13 cellular contexts compared by ENCODE assay signal in genomic region chr7:36661135-36661840, GRCh38.
DNase-seq lines count a peak whose midpoint lies in the region; ATAC-seq and TF ChIP-seq lines count a peak whose summit lies in the region.
"Had no signal": no experiment of that assay in that cellular context is flagged by ENCODE, and none has a peak within 500 bp of the region (broad histone marks: within the 10 kb centered on the region; RNA-seq: fewer than 3 reads in every experiment).

No MANE protein-coding gene starts in this region.

- peaks cover 13 to 37% (median 15%) of the 10 kb centered on the region in 4 donors for H3K4me1 Mint-ChIP-seq in naive thymus-derived CD8-positive, alpha-beta T cell
- H3K4me1 Mint-ChIP-seq: memory B cell had no signal

- H3K36me3 ChIP-seq in HUES64 (ENCODE audit: insufficient read depth, low read length) (no peaks in the 10 kb centered on the region), colonic mucosa (no peaks in the 10 kb centered on the region), suprapubic skin (no peaks in the 10 kb centered on the region)

- no peak overlapping the region for H3K4me3 Mint-ChIP-seq in naive thymus-derived CD8-positive, alpha-beta T cell
- H3K4me3 Mint-ChIP-seq: memory B cell had no signal

- H3K27me3 ChIP-seq in HUES64 (ENCODE audit: insufficient read depth, low read length) (no peaks in the 10 kb centered on the region), colonic mucosa (no peaks in the 10 kb centered on the region), suprapubic skin (no peaks in the 10 kb centered on the region)

- H3K4me3 ChIP-seq in HUES64 (ENCODE audit: low read length) = no peak overlapping the region
- H3K4me3 ChIP-seq in colonic mucosa = peak overlapping the region; percentile 5
- no peak overlapping the region for H3K4me3 ChIP-seq in suprapubic skin

- 64% methylated on average over 7 of the region's 7 CpGs for WGBS in HUES64
- WGBS in suprapubic skin = 71% methylated on average over 7 of the region's 7 CpGs

- H3K4me1 ChIP-seq in HUES64 (ENCODE audit: insufficient read depth, low read length) (peaks cover 55% of the 10 kb centered on the region), colonic mucosa (peaks cover 9% of the 10 kb centered on the region), suprapubic skin (peaks cover 6% of the 10 kb centered on the region)

- POLR2A ChIA-PET in naive thymus-derived CD8-positive, alpha-beta T cell (lab: Charles Lee) = interaction anchor here (0.9 to 1.6 kb wide), 3 partner anchors 8 to 17 kb away, joined by 3 to 9 read pairs (median 6); no protein-coding TSS in a partner anchor

- TF ChIP-seq CTCF in colonic mucosa (IDR thresholded peaks at IDR 0.05) (no peak), suprapubic skin (IDR thresholded peaks at IDR 0.05) (no peak)

- H3K27ac ChIP-seq in HUES64 (ENCODE audit: low read depth, low read length) (peak overlapping the region; percentile 12; the same call in 1 of the 2 replicates), colonic mucosa (peak overlapping the region; percentile 90), suprapubic skin (no peak overlapping the region)

- H3K36me3 Mint-ChIP-seq in naive thymus-derived CD8-positive, alpha-beta T cell = peaks cover 6 to 69% (median 24%) of the 10 kb centered on the region in 3 donors

- no peak for ATAC-seq in naive thymus-derived CD8-positive, alpha-beta T cell
- ATAC-seq in GM19351 (IDR thresholded peaks at IDR 0.05; ENCODE audit: unreplicated experiment) = no peak

- peak overlapping the region in 9 of 10 donors; percentile 1 to 67 (median 32) for H3K27ac Mint-ChIP-seq in naive thymus-derived CD8-positive, alpha-beta T cell
- H3K27ac Mint-ChIP-seq: memory B cell had no signal

- intact Hi-C loops in colonic mucosa (cut with DNase I) = no loop called here

- no peaks in the 10 kb centered on the region for H3K9me3 Mint-ChIP-seq in naive thymus-derived CD8-positive, alpha-beta T cell
- H3K9me3 Mint-ChIP-seq: memory B cell had no signal

- no peaks in the 10 kb centered on the region for H3K9me3 ChIP-seq in HUES64 (ENCODE audit: insufficient read depth, low read depth, low read length)
- no peaks in the 10 kb centered on the region for H3K9me3 ChIP-seq in colonic mucosa
- H3K9me3 ChIP-seq in suprapubic skin = no peaks in the 10 kb centered on the region

- no peak for TF ChIP-seq EP300 in suprapubic skin (IDR thresholded peaks at IDR 0.05)

- H3K27me3 Mint-ChIP-seq in naive thymus-derived CD8-positive, alpha-beta T cell = no peaks in the 10 kb centered on the region
- H3K27me3 Mint-ChIP-seq: memory B cell had no signal

- DNase-seq in EH (ENCODE audit: low read depth) (peak; percentile 31), colonic mucosa (peak; percentile 68), SIG-M5 (lab: John Stamatoyannopoulos, UW) (no peak), suprapubic skin (ENCODE audit: low spot score in 2 of 2) (no peak)
- DNase-seq in naive thymus-derived CD8-positive, alpha-beta T cell = no peak
- no peak for DNase-seq in stimulated activated CD8-positive, alpha-beta memory T cell treated with anti-CD3 and anti-CD28 coated beads, Interleukin-4, amount 100 ng/mL, for 48 hours
- DNase-seq: DMS79; NCI-H524; stimulated activated naive CD4-positive, alpha-beta T cell treated with Interleukin-2 at 50 U/mL for 16 hours; T-helper 9 cell had no signal

- TF ChIP-seq POLR2A in suprapubic skin (IDR thresholded peaks at IDR 0.05) = no peak

- no peak overlapping the region for H3K9ac ChIP-seq in HUES64 (ENCODE audit: low read depth, low read length)
- H3K9ac ChIP-seq in colonic mucosa (ENCODE audit: low read depth in 2 of 2, low read length in 2 of 2) = peak overlapping the region in 1 of 2 donors; percentile 52

Comparison
In these comparisons a context has a peak if more than half of its experiments do, and no peak if none do; other contexts are left out.
1. DNase-seq: peak in EH (single experiment) and colonic mucosa (single experiment); none in naive thymus-derived CD8-positive, alpha-beta T cell (0 of 10), SIG-M5 (single experiment), stimulated activated CD8-positive, alpha-beta memory T cell treated with anti-CD3 and anti-CD28 coated beads, Interleukin-4, amount 100 ng/mL, for 48 hours (single experiment) and suprapubic skin (0 of 2).